In the genomic region with DNA sequence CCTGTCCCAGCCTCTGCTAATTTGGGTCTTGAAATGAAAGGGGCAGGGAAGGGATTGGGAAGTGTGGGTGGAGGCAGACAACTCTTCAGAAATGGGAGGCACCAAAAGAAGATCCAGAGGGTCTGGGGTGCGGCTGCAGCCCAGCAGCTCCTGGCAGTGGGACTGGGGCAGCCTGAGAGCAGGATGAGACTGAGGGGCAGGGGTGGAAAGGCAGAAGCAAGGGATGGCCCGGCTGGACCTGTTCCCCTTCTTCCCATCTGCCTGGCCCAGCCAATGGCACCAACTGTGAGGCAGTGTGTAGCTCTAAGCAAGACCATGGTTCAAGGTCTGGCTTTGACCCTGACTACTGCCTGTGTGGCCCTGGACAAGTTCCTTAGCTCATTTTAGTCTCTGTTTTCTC, we compare ENCODE assay signal across 21 cellular contexts.
A peak's percentile ranks its signal among the peaks of the same experiment; 100 is the strongest.
DNase-seq lines count a peak whose midpoint lies in the region; ATAC-seq, FAIRE-seq and TF ChIP-seq lines count a peak whose summit lies in the region.
"Had no signal": no experiment of that assay in that cellular context is flagged by ENCODE, and none has a peak within 500 bp of the region (broad histone marks: within the 10 kb centered on the region; RNA-seq: fewer than 3 reads in every experiment).

No MANE protein-coding gene starts in this region.

- in situ Hi-C loops in K562 (cut with MboI) = no loop called here

- no peak overlapping the region for H3K27ac ChIP-seq in BLaER1
- no peak overlapping the region for H3K27ac ChIP-seq in K562 (ENCODE audit: extremely low read depth, low read depth, low read length)
- H3K27ac ChIP-seq in vagina = no peak overlapping the region
- H3K27ac ChIP-seq in CD8-positive, alpha-beta memory T cell (ENCODE audit: low read depth, low read length) = no peak overlapping the region
- H3K27ac ChIP-seq: 22Rv1, A549 had no signal

- no peaks in the 10 kb centered on the region for H4K20me1 ChIP-seq in BLaER1
- H4K20me1 ChIP-seq in K562 (replicated peaks; ENCODE audit: control insufficient read depth, insufficient read depth, low read length) = no peaks in the 10 kb centered on the region

- TF ChIP-seq EP300 in K562 (IDR thresholded peaks at IDR 0.05; ENCODE audit: low read length) = no peak

- H3K9me3 ChIP-seq in BLaER1 = no peaks in the 10 kb centered on the region
- no peaks in the 10 kb centered on the region for H3K9me3 ChIP-seq in K562 (replicated peaks; ENCODE audit: control insufficient read depth, insufficient read depth, low read depth, low read length)
- no peaks in the 10 kb centered on the region for H3K9me3 ChIP-seq in vagina
- H3K9me3 ChIP-seq in CD8-positive, alpha-beta memory T cell (ENCODE audit: low read length) = no peaks in the 10 kb centered on the region
- H3K9me3 ChIP-seq: A549 had no signal

- no peak for FAIRE-seq in K562 (lab: Jason Lieb, UNC)
- FAIRE-seq: A549, D721Med, G401.6, GM12891 had no signal

- H3K4me1 ChIP-seq in BLaER1 (peaks cover 23% of the 10 kb centered on the region), K562 (replicated peaks in 1 of 2; ENCODE audit: control insufficient read depth in 2 of 2, insufficient read depth in 2 of 2, low read length in 2 of 2) (peaks cover 6 to 10% of the 10 kb centered on the region in 2 experiments; a peak in 3 of 5 replicates), vagina (no peaks in the 10 kb centered on the region)
- H3K4me1 ChIP-seq in CD8-positive, alpha-beta memory T cell (ENCODE audit: insufficient read depth, low read length) = no peaks in the 10 kb centered on the region
- H3K4me1 ChIP-seq: A549 had no signal

- BruUV-seq in K562 (replicated peaks; lab: Mats Ljungman, UMichigan) = no TSS peak

- peak overlapping the region; percentile 74 for H2AFZ ChIP-seq in K562 (ENCODE audit: low read depth, low read length)

- ATAC-seq in K562 (no peak; the same call in 2 of the 3 replicates), GM18870 (IDR thresholded peaks at IDR 0.05; ENCODE audit: unreplicated experiment) (no peak)
- ATAC-seq: A549; CD8-positive, alpha-beta T cell had no signal

- H3K9ac ChIP-seq in BLaER1 = no peak overlapping the region
- H3K9ac ChIP-seq in K562 (ENCODE audit: insufficient read depth in 1 of 2, low read depth in 2 of 2, low read length in 2 of 2) = 0 out of 4 replicates have a peak overlapping the region, but pooled peaks have one; percentile 14 to 48

- H3K27me3 ChIP-seq in BLaER1 (no peaks in the 10 kb centered on the region), K562 (ENCODE audit: control insufficient read depth in 2 of 2, insufficient read depth in 2 of 2, low read length in 2 of 2) (no peaks in the 10 kb centered on the region), vagina (no peaks in the 10 kb centered on the region)
- H3K27me3 ChIP-seq in CD8-positive, alpha-beta memory T cell (ENCODE audit: insufficient read depth, low read length, poor library complexity, severe bottlenecking) = no peaks in the 10 kb centered on the region

- TF ChIP-seq POLR2A in K562 (conservative IDR thresholded peaks at IDR 0.05) (no peak), vagina (IDR thresholded peaks at IDR 0.05) (no peak)

- peak overlapping the region in 1 of 8 donors; percentile 44 for H3K27ac Mint-ChIP-seq in CD8-positive, alpha-beta memory T cell
- H3K27ac Mint-ChIP-seq: B cell; CD4-positive, alpha-beta T cell; CD8-positive, alpha-beta T cell had no signal

- CTCF ChIA-PET in K562 (lab: Yijun Ruan, JAX; ENCODE audit: low intra/inter-chr PET ratio) = no interaction called here
- CTCF ChIA-PET in CD8-positive, alpha-beta memory T cell (lab: Charles Lee) = no interaction called here

- H3K4me3 Mint-ChIP-seq in CD8-positive, alpha-beta memory T cell = no peak overlapping the region
- H3K4me3 Mint-ChIP-seq: B cell; CD14-positive monocyte; CD4-positive, alpha-beta T cell; CD8-positive, alpha-beta T cell had no signal

- peaks cover 0 to 4% (median 4%) of the 10 kb centered on the region in 3 donors for H3K36me3 Mint-ChIP-seq in CD8-positive, alpha-beta memory T cell
- H3K36me3 Mint-ChIP-seq: CD14-positive monocyte; CD8-positive, alpha-beta T cell had no signal

- POLR2A ChIA-PET in K562 (lab: Yijun Ruan, JAX) = no interaction called here
- POLR2A ChIA-PET in CD8-positive, alpha-beta memory T cell (lab: Charles Lee) = no interaction called here

- no peak for TF ChIP-seq CTCF in K562 (IDR thresholded peaks at IDR 0.05 in 2 of 3, conservative IDR thresholded peaks at IDR 0.05 in 1 of 3; ENCODE audit: insufficient read depth in 2 of 3, low read depth in 1 of 3, low read length in 3 of 3)
- TF ChIP-seq CTCF in vagina (IDR thresholded peaks at IDR 0.05) = no peak
- TF ChIP-seq CTCF in GM20000 (IDR thresholded peaks at IDR 0.05; ENCODE audit: extremely low read depth, missing control alignments) = no peak

- no peaks in the 10 kb centered on the region for H3K9me1 ChIP-seq in K562 (ENCODE audit: control insufficient read depth, insufficient read depth, low read length)

- H3K4me3 ChIP-seq in BLaER1 (no peak overlapping the region), K562 (no peak overlapping the region), vagina (no peak overlapping the region)
- no peak overlapping the region for H3K4me3 ChIP-seq in CD8-positive, alpha-beta memory T cell (ENCODE audit: low read length)
- H3K4me3 ChIP-seq: A549 had no signal

- H3K4me2 ChIP-seq in BLaER1 = peak overlapping the region; percentile 85; the same call in 1 of the 2 replicates
- no peak overlapping the region for H3K4me2 ChIP-seq in K562 (ENCODE audit: insufficient read depth, low read length)
- H3K4me2 ChIP-seq: A549 had no signal

- no peaks in the 10 kb centered on the region for H3K9me3 Mint-ChIP-seq in CD8-positive, alpha-beta memory T cell
- H3K9me3 Mint-ChIP-seq: CD4-positive, alpha-beta T cell; CD8-positive, alpha-beta T cell had no signal

- peaks cover 10 to 28% of the 10 kb centered on the region in 2 donors for H3K27me3 Mint-ChIP-seq in CD8-positive, alpha-beta memory T cell
- H3K27me3 Mint-ChIP-seq: CD4-positive, alpha-beta T cell had no signal

- H3K36me3 ChIP-seq in BLaER1 = no peaks in the 10 kb centered on the region
- no peaks in the 10 kb centered on the region for H3K36me3 ChIP-seq in K562 (ENCODE audit: control insufficient read depth, insufficient read depth, low read length)
- H3K36me3 ChIP-seq in vagina = no peaks in the 10 kb centered on the region
- H3K36me3 ChIP-seq in CD8-positive, alpha-beta memory T cell (ENCODE audit: insufficient read depth, low read length) = no peaks in the 10 kb centered on the region

- WGBS in K562 (ENCODE audit: insufficient coverage, low coverage, missing lambda C conversion rate) = 51% methylated on average over 2 of the region's 2 CpGs

- no peak for TF ChIP-seq RAD21 in K562 (CRISPR knock-in tag; conservative IDR thresholded peaks at IDR 0.05 in 1 of 2, IDR thresholded peaks at IDR 0.05 in 1 of 2)

- no peak for DNase-seq in K562 (ENCODE audit: extremely low read depth in 1 of 4, low spot score in 3 of 4)
- peak; percentile 45 for DNase-seq in islet precursor cell
- DNase-seq in vagina (ENCODE audit: extremely low spot score in 2 of 2) = peak; percentile 71 to 84
- no peak for DNase-seq in CD8-positive, alpha-beta memory T cell
- no peak for DNase-seq in GM20000 (ENCODE audit: low spot score)
- DNase-seq: AML-193; C1 segment of cervical spinal cord; CD4-positive, alpha-beta T cell; COR-L47; DMS79 treated with DMSO at 0.1 percent for 48 hours; GF-D8 had no signal

- intact Hi-C loops in K562 (cut with micrococcal nuclease) = no loop called here
- intact Hi-C loops in vagina (cut with DNase I) = no loop called here

- no peaks in the 10 kb centered on the region for H3K79me2 ChIP-seq in K562 (ENCODE audit: control insufficient read depth, insufficient read depth, low read length)

- no peaks in the 10 kb centered on the region for H3K4me1 Mint-ChIP-seq in CD8-positive, alpha-beta memory T cell
- H3K4me1 Mint-ChIP-seq: B cell, CD14-positive monocyte had no signal

TF ChIP-seq in K562, 482 proteins besides CTCF, POLR2A, EP300 and RAD21 (continues in another document):
- no peak for TF ChIP-seq SIN3B (IDR thresholded peaks at IDR 0.05; ENCODE audit: low read depth)
- no peak for TF ChIP-seq ESRRB (CRISPR knock-in tag; IDR thresholded peaks at IDR 0.05; ENCODE audit: borderline replicate concordance)
- TF ChIP-seq, protein P1, sequence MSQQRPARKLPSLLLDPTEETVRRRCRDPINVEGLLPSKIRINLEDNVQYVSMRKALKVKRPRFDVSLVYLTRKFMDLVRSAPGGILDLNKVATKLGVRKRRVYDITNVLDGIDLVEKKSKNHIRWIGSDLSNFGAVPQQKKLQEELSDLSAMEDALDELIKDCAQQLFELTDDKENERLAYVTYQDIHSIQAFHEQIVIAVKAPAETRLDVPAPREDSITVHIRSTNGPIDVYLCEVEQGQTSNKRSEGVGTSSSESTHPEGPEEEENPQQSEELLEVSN (IDR thresholded peaks at IDR 0.05; ENCODE audit: borderline replicate concordance in 1 of 2, extremely low read depth in 1 of 2, insufficient read depth in 1 of 2, insufficient read length in 1 of 2, low read depth in 1 of 2, low read length in 1 of 2, poor library complexity in 1 of 2, severe bottlenecking in 1 of 2) = no peak
- no peak for TF ChIP-seq KDM1A (IDR thresholded peaks at IDR 0.05)
- TF ChIP-seq, protein P2, sequence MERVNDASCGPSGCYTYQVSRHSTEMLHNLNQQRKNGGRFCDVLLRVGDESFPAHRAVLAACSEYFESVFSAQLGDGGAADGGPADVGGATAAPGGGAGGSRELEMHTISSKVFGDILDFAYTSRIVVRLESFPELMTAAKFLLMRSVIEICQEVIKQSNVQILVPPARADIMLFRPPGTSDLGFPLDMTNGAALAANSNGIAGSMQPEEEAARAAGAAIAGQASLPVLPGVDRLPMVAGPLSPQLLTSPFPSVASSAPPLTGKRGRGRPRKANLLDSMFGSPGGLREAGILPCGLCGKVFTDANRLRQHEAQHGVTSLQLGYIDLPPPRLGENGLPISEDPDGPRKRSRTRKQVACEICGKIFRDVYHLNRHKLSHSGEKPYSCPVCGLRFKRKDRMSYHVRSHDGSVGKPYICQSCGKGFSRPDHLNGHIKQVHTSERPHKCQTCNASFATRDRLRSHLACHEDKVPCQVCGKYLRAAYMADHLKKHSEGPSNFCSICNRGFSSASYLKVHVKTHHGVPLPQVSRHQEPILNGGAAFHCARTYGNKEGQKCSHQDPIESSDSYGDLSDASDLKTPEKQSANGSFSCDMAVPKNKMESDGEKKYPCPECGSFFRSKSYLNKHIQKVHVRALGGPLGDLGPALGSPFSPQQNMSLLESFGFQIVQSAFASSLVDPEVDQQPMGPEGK (CRISPR knock-in tag; IDR thresholded peaks at IDR 0.05; ENCODE audit: borderline replicate concordance) = no peak
- no peak for TF ChIP-seq KHSRP (IDR thresholded peaks at IDR 0.05)
- TF ChIP-seq TCF3 (CRISPR knock-in tag; IDR thresholded peaks at IDR 0.05) = no peak

Comparison
In these comparisons a context has a peak if more than half of its experiments do, and no peak if none do; other contexts are left out.
1. DNase-seq: peak in islet precursor cell (single experiment) and vagina (2 of 2); none in K562 (0 of 4), CD8-positive, alpha-beta memory T cell (0 of 5) and GM20000 (single experiment).